ENCODE assay signal across 15 cellular contexts in genomic region chr5:131405674-131406073, GRCh38.
DNase-seq lines count a peak whose midpoint lies in the region; ATAC-seq lines count a peak whose summit lies in the region.
"Had no signal": no experiment of that assay in that cellular context is flagged by ENCODE, and none has a peak within 500 bp of the region (broad histone marks: within the 10 kb centered on the region; RNA-seq: fewer than 3 reads in every experiment).

No MANE protein-coding gene starts in this region.

- CTCF ChIA-PET in activated CD8-positive, alpha-beta T cell treated with anti-CD3 and anti-CD28 coated beads, Interleukin-2, amount 10 ng/mL, durations not matched to agents 7 days and 5 days (lab: Charles Lee): interaction anchor here (1.0 to 1.8 kb wide), 4 partner anchors 8 to 17 kb away, joined by 3 to 4 read pairs (median 4); no protein-coding TSS in a partner anchor

- POLR2A ChIA-PET in activated CD8-positive, alpha-beta T cell treated with anti-CD3 and anti-CD28 coated beads, Interleukin-2, amount 10 ng/mL, durations not matched to agents 7 days and 5 days (lab: Charles Lee): interaction anchor here (0.8 kb wide), 1 partner anchor 11 kb away, joined by 3 read pairs; no protein-coding TSS in a partner anchor

- H3K9me3 Mint-ChIP-seq in stimulated activated naive CD8-positive, alpha-beta T cell treated with anti-CD3 and anti-CD28 coated beads, Interleukin-15, Interleukin-2, amounts not matched to agents 100 ng/mL and 50 ng/mL, for 24 hours: peaks cover 13% of the 10 kb centered on the region
- peaks cover 14% of the 10 kb centered on the region for H3K9me3 Mint-ChIP-seq in activated CD8-positive, alpha-beta T cell treated with anti-CD3 and anti-CD28 coated beads, Interleukin-2, amount 10 ng/mL, durations not matched to agents 7 days and 5 days (ENCODE audit: insufficient read depth)
- H3K9me3 Mint-ChIP-seq in naive B cell: peaks cover 7 to 21% (median 10%) of the 10 kb centered on the region in 7 donors

- DNase-seq in stimulated activated naive CD8-positive, alpha-beta T cell treated with anti-CD3 and anti-CD28 coated beads, Interleukin-15, Interleukin-2, amounts not matched to agents 100 U/mL and 50 U/mL, for 24 hours: no peak
- DNase-seq in activated CD8-positive, alpha-beta T cell treated with anti-CD3 and anti-CD28 coated beads, Interleukin-2, amount 10 ng/mL, durations not matched to agents 7 days and 5 days: no peak
- DNase-seq in naive B cell (no peak), NCI-H510A (lab: John Stamatoyannopoulos, UW) (no peak), Kasumi-1 (lab: John Stamatoyannopoulos, UW) (no peak)
- DNase-seq: activated CD4-positive, alpha-beta T cell treated with anti-CD3 and anti-CD28 coated beads, Interleukin-2, amount 50 U/mL, for 48 hours; Caco-2; gastrocnemius medialis; OCI-M1; posterior cingulate gyrus; SHP77 treated with DMSO at 0.1 percent for 48 hours had no signal

- peaks cover 86% of the 10 kb centered on the region for H3K36me3 Mint-ChIP-seq in stimulated activated naive CD8-positive, alpha-beta T cell treated with anti-CD3 and anti-CD28 coated beads, Interleukin-15, Interleukin-2, amounts not matched to agents 100 ng/mL and 50 ng/mL, for 24 hours (ENCODE audit: low read depth)
- H3K36me3 Mint-ChIP-seq in activated CD8-positive, alpha-beta T cell treated with anti-CD3 and anti-CD28 coated beads, Interleukin-2, amount 10 ng/mL, durations not matched to agents 7 days and 5 days (ENCODE audit: low read depth): peaks cover 77% of the 10 kb centered on the region
- H3K36me3 Mint-ChIP-seq in naive B cell: peaks cover 27 to 36% of the 10 kb centered on the region in 2 donors

- H3K27ac Mint-ChIP-seq in stimulated activated naive CD8-positive, alpha-beta T cell treated with anti-CD3 and anti-CD28 coated beads, Interleukin-15, Interleukin-2, amounts not matched to agents 100 ng/mL and 50 ng/mL, for 24 hours: peak overlapping the region; percentile 68
- H3K27ac Mint-ChIP-seq in activated CD8-positive, alpha-beta T cell treated with anti-CD3 and anti-CD28 coated beads, Interleukin-2, amount 10 ng/mL, durations not matched to agents 7 days and 5 days: peak overlapping the region; percentile 26
- peak overlapping the region in 4 of 6 donors; percentile 57 to 89 (median 62) for H3K27ac Mint-ChIP-seq in naive B cell
- H3K27ac Mint-ChIP-seq: activated T-helper 1 cell treated with anti-CD3 and anti-CD28 coated beads, Interleukin-12 subunit alpha, Interleukin-12 subunit beta, Interleukin-2, Interleukin-4 antibody, amounts not matched to agents 30 ng/mL and 10 ng/mL and 1 ng/mL, durations not matched to agents 14 hours and 24 hours and 36 hours had no signal

- no peak for ATAC-seq in stimulated activated naive CD8-positive, alpha-beta T cell treated with anti-CD3 and anti-CD28 coated beads, Interleukin-15, Interleukin-2, amounts not matched to agents 100 U/mL and 50 U/mL, for 24 hours
- no peak for ATAC-seq in activated CD8-positive, alpha-beta T cell treated with anti-CD3 and anti-CD28 coated beads, Interleukin-2, amount 10 ng/mL, durations not matched to agents 7 days and 5 days
- ATAC-seq in naive B cell (ENCODE audit: low read depth in 2 of 2) (no peak), GM19324 (IDR thresholded peaks at IDR 0.05; ENCODE audit: low FRiP score, unreplicated experiment) (no peak)
- ATAC-seq: esophagus mucosa, gastrocnemius medialis had no signal

- H3K4me1 Mint-ChIP-seq in stimulated activated naive CD8-positive, alpha-beta T cell treated with anti-CD3 and anti-CD28 coated beads, Interleukin-15, Interleukin-2, amounts not matched to agents 100 ng/mL and 50 ng/mL, for 24 hours (ENCODE audit: low read depth): peaks cover 7% of the 10 kb centered on the region
- no peaks in the 10 kb centered on the region for H3K4me1 Mint-ChIP-seq in activated CD8-positive, alpha-beta T cell treated with anti-CD3 and anti-CD28 coated beads, Interleukin-2, amount 10 ng/mL, durations not matched to agents 7 days and 5 days (ENCODE audit: low read depth)
- H3K4me1 Mint-ChIP-seq in naive B cell: peaks cover 2% of the 10 kb centered on the region in 3 donors

- no peaks in the 10 kb centered on the region for H3K27me3 Mint-ChIP-seq in stimulated activated naive CD8-positive, alpha-beta T cell treated with anti-CD3 and anti-CD28 coated beads, Interleukin-15, Interleukin-2, amounts not matched to agents 100 ng/mL and 50 ng/mL, for 24 hours
- H3K27me3 Mint-ChIP-seq in activated CD8-positive, alpha-beta T cell treated with anti-CD3 and anti-CD28 coated beads, Interleukin-2, amount 10 ng/mL, durations not matched to agents 7 days and 5 days (ENCODE audit: low read depth): no peaks in the 10 kb centered on the region
- H3K27me3 Mint-ChIP-seq in naive B cell: no peaks in the 10 kb centered on the region

- H3K4me3 Mint-ChIP-seq in stimulated activated naive CD8-positive, alpha-beta T cell treated with anti-CD3 and anti-CD28 coated beads, Interleukin-15, Interleukin-2, amounts not matched to agents 100 ng/mL and 50 ng/mL, for 24 hours: no peak overlapping the region
- no peak overlapping the region for H3K4me3 Mint-ChIP-seq in activated CD8-positive, alpha-beta T cell treated with anti-CD3 and anti-CD28 coated beads, Interleukin-2, amount 10 ng/mL, durations not matched to agents 7 days and 5 days
- H3K4me3 Mint-ChIP-seq in naive B cell: no peak overlapping the region
- H3K4me3 Mint-ChIP-seq: activated T-helper 1 cell treated with anti-CD3 and anti-CD28 coated beads, Interleukin-12 subunit alpha, Interleukin-12 subunit beta, Interleukin-2, Interleukin-4 antibody, amounts not matched to agents 30 ng/mL and 10 ng/mL and 1 ng/mL, durations not matched to agents 14 hours and 24 hours and 36 hours had no signal
